ENCODE assay signal across 14 cellular contexts in genomic region chr13:24313449-24313848, GRCh38. TPM values are rescaled to one million over a fixed set of nuclear protein-coding genes. Genes with fewer than 3 reads are reported as not detected.
A peak's percentile ranks its signal among the peaks of the same experiment; 100 is the strongest.
DNase-seq lines count a peak whose midpoint lies in the region; ATAC-seq, FAIRE-seq and TF ChIP-seq lines count a peak whose summit lies in the region.
"Had no signal": no experiment of that assay in that cellular context is flagged by ENCODE, and none has a peak within 500 bp of the region (broad histone marks: within the 10 kb centered on the region; RNA-seq: fewer than 3 reads in every experiment).

No MANE protein-coding gene starts in this region.

- no peaks in the 10 kb centered on the region for H4K20me1 ChIP-seq in DND-41 (ENCODE audit: insufficient read depth, low read length)
- no peaks in the 10 kb centered on the region for H4K20me1 ChIP-seq in H1 (replicated peaks in 1 of 2; ENCODE audit: control insufficient read depth in 1 of 2, insufficient read depth in 2 of 2, low read length in 2 of 2)

- WGBS in H1 (ENCODE audit: extremely low coverage in 1 of 2, insufficient coverage in 1 of 2, insufficient read length in 1 of 2, insufficient replicate concordance in 2 of 2, low coverage in 1 of 2, low lambda C conversion rate in 2 of 2, missing lambda C conversion rate in 1 of 2), 2 experiments: 82% methylated on average over 5 of the region's 5 CpGs; no CpG with 5 or more reads in 1 of the 2 experiments

- H3K79me2 ChIP-seq in DND-41 (ENCODE audit: insufficient read depth, low read length) (no peaks in the 10 kb centered on the region), H1 (ENCODE audit: control insufficient read depth in 1 of 2, insufficient read depth in 2 of 2, low read length in 2 of 2) (no peaks in the 10 kb centered on the region)

- no peak overlapping the region for H3K18ac ChIP-seq in H1 (ENCODE audit: extremely low read depth, low read length)

- H2AK5ac ChIP-seq in H1 (ENCODE audit: low read depth, low read length): no peak overlapping the region

- no peaks in the 10 kb centered on the region for H3K9me3 ChIP-seq in DND-41 (ENCODE audit: insufficient read depth, low read length, severe bottlenecking)
- no peaks in the 10 kb centered on the region for H3K9me3 ChIP-seq in H1 (ENCODE audit: insufficient read depth in 2 of 2, low read depth in 1 of 2, low read length in 1 of 2)
- H3K9me3 ChIP-seq: gastrocnemius medialis had no signal

- H3K27me3 ChIP-seq in DND-41 (ENCODE audit: insufficient read depth, low read length, poor library complexity) (no peaks in the 10 kb centered on the region), H1 (replicated peaks in 1 of 4; ENCODE audit: control insufficient read depth in 3 of 4, extremely low read depth in 1 of 4, insufficient read depth in 3 of 4, low read length in 3 of 4) (no peaks in the 10 kb centered on the region)
- H3K27me3 ChIP-seq: gastrocnemius medialis had no signal

- H3K4me1 Mint-ChIP-seq in nephron: peaks cover 10% of the 10 kb centered on the region

- H3K79me1 ChIP-seq in H1 (ENCODE audit: low read depth, low read length): no peaks in the 10 kb centered on the region

- no peak overlapping the region for H4K5ac ChIP-seq in H1 (ENCODE audit: insufficient read length, low read depth, low read length)

- H3K9ac ChIP-seq in DND-41 (ENCODE audit: low read depth, low read length) (no peak overlapping the region), H1 (replicated peaks in 1 of 4; ENCODE audit: extremely low read depth in 1 of 4, low read depth in 3 of 4, low read length in 3 of 4) (no peak overlapping the region)

- no peak overlapping the region for H2BK120ac ChIP-seq in H1 (replicated peaks; ENCODE audit: low read depth, low read length)

- TF ChIP-seq POLR2A in H1 (IDR thresholded peaks at IDR 0.05; ENCODE audit: control extremely low read depth in 1 of 2, low read depth in 2 of 2, low read length in 2 of 2): no peak

- POLR2A ChIA-PET in H1 (lab: Charles Lee; ENCODE audit: partially characterized antibody): no interaction called here

- H3K4me1 ChIP-seq in DND-41 (ENCODE audit: insufficient read depth, low read length): no peaks in the 10 kb centered on the region
- no peaks in the 10 kb centered on the region for H3K4me1 ChIP-seq in H1 (replicated peaks in 1 of 4; ENCODE audit: control insufficient read depth in 3 of 4, insufficient read depth in 4 of 4, low read length in 3 of 4)
- H3K4me1 ChIP-seq: gastrocnemius medialis had no signal

- no peak overlapping the region for H2BK15ac ChIP-seq in H1 (ENCODE audit: low read length)

- H3K23me2 ChIP-seq in H1 (ENCODE audit: low read depth, low read length): no peaks in the 10 kb centered on the region; the same call in 1 of the 2 replicates

- peak; percentile 45 for TF ChIP-seq CTCF in DND-41 (IDR thresholded peaks at IDR 0.05; ENCODE audit: borderline replicate concordance, extremely low read depth, low read length, poor library complexity, severe bottlenecking)
- TF ChIP-seq CTCF in H1 (IDR thresholded peaks at IDR 0.05; ENCODE audit: control extremely low read depth in 1 of 3, insufficient read depth in 1 of 3, low read depth in 1 of 3, low read length in 3 of 3): peak in 1 of 3 experiments; percentile 7; a peak in 1 of 4 replicates
- peak; percentile 21 to 33 (median 33) for TF ChIP-seq CTCF in nephron (IDR thresholded peaks at IDR 0.05; ENCODE audit: unreplicated experiment in 3 of 3)

- TF ChIP-seq EP300 in H1 (IDR thresholded peaks at IDR 0.05; ENCODE audit: borderline replicate concordance in 1 of 2, low read depth in 2 of 2, low read length in 2 of 2): no peak

- CTCF ChIA-PET in H1 (lab: Charles Lee; ENCODE audit: partially characterized antibody): interaction anchor here (0.7 to 1.1 kb wide), 3 partner anchors 68 to 293 kb away, joined by 3 to 4 read pairs (median 3); no protein-coding TSS in a partner anchor

- ATAC-seq in DND-41 (ENCODE audit: insufficient read depth, low read depth) (no peak), HG02884 (IDR thresholded peaks at IDR 0.05; ENCODE audit: unreplicated experiment) (no peak), GM18520 (IDR thresholded peaks at IDR 0.05; ENCODE audit: unreplicated experiment) (no peak)
- ATAC-seq: gastrocnemius medialis had no signal

- H3K27ac ChIP-seq in DND-41 (ENCODE audit: low read length) (no peak overlapping the region), H1 (ENCODE audit: low read depth, low read length) (no peak overlapping the region)
- H3K27ac ChIP-seq: gastrocnemius medialis had no signal

- FAIRE-seq in H1 (lab: Jason Lieb, UNC): peak; percentile 84

- H2BK20ac ChIP-seq in H1 (ENCODE audit: low read length): no peak overlapping the region

- no peak overlapping the region for H3K4me3 ChIP-seq in DND-41 (ENCODE audit: low read depth in 1 of 2, low read length in 2 of 2)
- H3K4me3 ChIP-seq in H1 (ENCODE audit: extremely low read depth in 1 of 4, insufficient read depth in 2 of 4, low read depth in 3 of 4, low read length in 4 of 4): no peak overlapping the region
- H3K4me3 ChIP-seq: gastrocnemius medialis had no signal

- H3K4ac ChIP-seq in H1 (replicated peaks; ENCODE audit: insufficient read length, low read depth, low read length): no peak overlapping the region

- H4K8ac ChIP-seq in H1 (ENCODE audit: extremely low read depth, insufficient read depth, low read length): no peak overlapping the region

- peaks cover 3% of the 10 kb centered on the region for H3K9me3 Mint-ChIP-seq in nephron
- H3K9me3 Mint-ChIP-seq: T-helper 1 cell treated with Interleukin-12 subunit alpha and Interleukin-12 subunit beta and Interleukin-4 antibody, amounts not matched to agents 30 μg/mL and 1 μg/mL, for 36 hours had no signal

- no peak overlapping the region for H4K91ac ChIP-seq in H1 (replicated peaks; ENCODE audit: insufficient read length, low read length)

- no peak overlapping the region for H3K56ac ChIP-seq in H1 (replicated peaks; ENCODE audit: insufficient read length, low read depth, low read length)

- no peak overlapping the region for H3K27ac Mint-ChIP-seq in nephron
- H3K27ac Mint-ChIP-seq: T-helper 1 cell treated with Interleukin-12 subunit alpha and Interleukin-12 subunit beta and Interleukin-4 antibody, amounts not matched to agents 30 μg/mL and 1 μg/mL, for 36 hours had no signal

- peak; percentile 35 to 42 for TF ChIP-seq RAD21 in H1 (IDR thresholded peaks at IDR 0.05 in 1 of 2, conservative IDR thresholded peaks at IDR 0.05 in 1 of 2; ENCODE audit: low read depth in 2 of 2, low read length in 2 of 2)

- H3K36me3 ChIP-seq in DND-41 (ENCODE audit: insufficient read depth, low read length) (no peaks in the 10 kb centered on the region), H1 (ENCODE audit: control insufficient read depth in 2 of 4, insufficient read depth in 4 of 4, low read length in 3 of 4) (no peaks in the 10 kb centered on the region)
- H3K36me3 ChIP-seq: gastrocnemius medialis had no signal

- peaks cover 5% of the 10 kb centered on the region for H3K27me3 Mint-ChIP-seq in nephron (ENCODE audit: low read depth)

- H3K23ac ChIP-seq in H1 (ENCODE audit: insufficient read length): no peak overlapping the region

- DNase-seq in DND-41 (no peak), M059J (ENCODE audit: low read depth) (peak; percentile 2), H1 (ENCODE audit: low read depth in 1 of 2, low spot score in 2 of 2) (no peak), NCI-H1092 (lab: John Stamatoyannopoulos, UW) (no peak), retina (no peak)
- DNase-seq: DMS79 treated with DMSO at 0.1 percent for 48 hours, gastrocnemius medialis, GOT3, mesendoderm, MV-4-11 had no signal

- H3K14ac ChIP-seq in H1 (ENCODE audit: insufficient read length): no peak overlapping the region

- H3K4me2 ChIP-seq in DND-41 (ENCODE audit: insufficient read depth, low read length) (no peak overlapping the region), H1 (ENCODE audit: insufficient read depth in 1 of 2, low read depth in 2 of 2, low read length in 2 of 2) (no peak overlapping the region)

- no peak overlapping the region for H2BK5ac ChIP-seq in H1 (ENCODE audit: low read depth, low read length)

- no peak overlapping the region for H2BK12ac ChIP-seq in H1 (ENCODE audit: low read depth, low read length)

- H3K4me3 Mint-ChIP-seq in nephron: no peak overlapping the region
- H3K4me3 Mint-ChIP-seq: T-helper 1 cell treated with Interleukin-12 subunit alpha and Interleukin-12 subunit beta and Interleukin-4 antibody, amounts not matched to agents 30 μg/mL and 1 μg/mL, for 36 hours had no signal

- H2AFZ ChIP-seq in DND-41 (ENCODE audit: low read depth, low read length) (no peak overlapping the region), H1 (ENCODE audit: low read length) (no peak overlapping the region)

- peaks cover 4% of the 10 kb centered on the region for H3K36me3 Mint-ChIP-seq in nephron (ENCODE audit: low read depth)

TF ChIP-seq in H1, 55 proteins besides CTCF, POLR2A, EP300 and RAD21:
- TF ChIP-seq TEAD4 (IDR thresholded peaks at IDR 0.05; ENCODE audit: low read depth, low read length) (no peak), EZH2 (IDR thresholded peaks at IDR 0.05; ENCODE audit: low read depth, low read length, severe bottlenecking) (no peak), CREB1 (IDR thresholded peaks at IDR 0.05) (no peak), TAF7 (optimal IDR thresholded peaks at IDR 0.05; ENCODE audit: borderline replicate concordance, low read depth, low read length) (no peak)
TF ChIP-seq in H1: peak in this region for 0.

RNA-seq across cellular contexts. Expression of gene C1QTNF9, which starts 4.1 kb away (rescaled TPM):
- total RNA-seq in M059J (2014; rRNA removed; shearing (Covaris generic)): not detected in 2 replicates
- not detected in 2 replicates for total RNA-seq in H1 (2021; fragmentation: NEBNext Ultra II Directional; extraction: Animal tissue kit (Norgen Biotek cat#: 25700))
- not detected in 2 replicates for polyA plus RNA-seq in H1 (2011; rRNA removed)
- not detected for polyA plus RNA-seq in H1 (2011; cell fraction: cytosol; rRNA removed)
- polyA plus RNA-seq in H1 (2011; cell fraction: nucleus; rRNA removed): not detected
- polyA plus RNA-seq in H1 (2012, experiment 1 of 2): not detected in 4 replicates
- polyA plus RNA-seq in H1 (2012, experiment 2 of 2): not detected
- polyA plus RNA-seq in H1 (2013, experiment 1 of 2): not detected
- not detected for polyA plus RNA-seq in H1 (2013, experiment 2 of 2)
- not detected in 2 replicates for polyA minus RNA-seq in H1 (2011; rRNA and poly(A)+ RNA removed)
- polyA minus RNA-seq in H1 (2011; cell fraction: cytosol; rRNA and poly(A)+ RNA removed): not detected
- polyA minus RNA-seq in H1 (2011; cell fraction: nucleus; rRNA and poly(A)+ RNA removed): not detected
